1 cellular context compared by ENCODE assay signal in genomic region chr10:17617031-17617911, GRCh38.
A peak's percentile ranks its signal among the peaks of the same experiment; 100 is the strongest.
TF ChIP-seq lines count a peak whose summit lies in the region.

Gene HACD1 (minus strand): TSS chr10:17617374. CDS start chr10:17617339, 35 bp downstream.

TF ChIP-seq in HepG2, 621 proteins besides CTCF, POLR2A, EP300 and RAD21 (continued from another document and continues in another):
- TF ChIP-seq ZNF142 (CRISPR knock-in tag; IDR thresholded peaks at IDR 0.05) (no peak), RBM22 (optimal IDR thresholded peaks at IDR 0.05; ENCODE audit: low read length) (no peak), NR1H2 (CRISPR knock-in tag; IDR thresholded peaks at IDR 0.05; ENCODE audit: borderline replicate concordance, low read depth) (no peak; the same call in 1 of the 2 replicates), ZMYM4 (CRISPR knock-in tag; IDR thresholded peaks at IDR 0.05) (peak; percentile 77), TCF7 (IDR thresholded peaks at IDR 0.05; ENCODE audit: low read depth) (no peak), RBAK (CRISPR knock-in tag; IDR thresholded peaks at IDR 0.05) (no peak), MYC (CRISPR knock-in tag; IDR thresholded peaks at IDR 0.05; ENCODE audit: borderline replicate concordance) (peak; percentile 77), ZNF609 (CRISPR knock-in tag; IDR thresholded peaks at IDR 0.05; ENCODE audit: borderline replicate concordance) (peak; percentile 46; the same call in 1 of the 2 replicates), ETV6 (CRISPR knock-in tag; conservative IDR thresholded peaks at IDR 0.05) (no peak), ZNF468 (CRISPR knock-in tag; IDR thresholded peaks at IDR 0.05) (no peak), POLR2AphosphoS5 (IDR thresholded peaks at IDR 0.05; ENCODE audit: low read depth, low read length) (peak; percentile 51), ZNF672 (CRISPR knock-in tag; IDR thresholded peaks at IDR 0.05) (peak; percentile 86), ZKSCAN8 (CRISPR knock-in tag; IDR thresholded peaks at IDR 0.05; ENCODE audit: borderline replicate concordance) (no peak), ZNF275 (CRISPR knock-in tag; IDR thresholded peaks at IDR 0.05; ENCODE audit: borderline replicate concordance) (0 out of 2 replicates have a peak, but pooled peaks have one; percentile 1), RFX5 (IDR thresholded peaks at IDR 0.05; ENCODE audit: low read depth, low read length) (0 out of 2 replicates have a peak, but pooled peaks have one; percentile 15), ZNF790 (CRISPR knock-in tag; IDR thresholded peaks at IDR 0.05; ENCODE audit: borderline replicate concordance) (no peak; the same call in 1 of the 2 replicates), HIC2 (CRISPR knock-in tag; IDR thresholded peaks at IDR 0.05; ENCODE audit: low read depth) (no peak), ELF3 (CRISPR knock-in tag; IDR thresholded peaks at IDR 0.05) (0 out of 2 replicates have a peak, but pooled peaks have one; percentile 26), AGO2 (optimal IDR thresholded peaks at IDR 0.05; ENCODE audit: low read depth, low read length) (peak; percentile 65), ZNF724P (CRISPR knock-in tag; IDR thresholded peaks at IDR 0.05; ENCODE audit: borderline replicate concordance) (peak; percentile 78; the same call in 1 of the 2 replicates), ZNF768 (CRISPR knock-in tag; IDR thresholded peaks at IDR 0.05) (peak; percentile 46; the same call in 1 of the 2 replicates), CCDC6 (CRISPR knock-in tag; IDR thresholded peaks at IDR 0.05) (peak; percentile 81), HNRNPLL (IDR thresholded peaks at IDR 0.05; ENCODE audit: low read depth, low read length, poor library complexity, severe bottlenecking) (peak; percentile 69), THAP7 (CRISPR knock-in tag; IDR thresholded peaks at IDR 0.05) (no peak), ZMYM2 (CRISPR knock-in tag; IDR thresholded peaks at IDR 0.05) (0 out of 2 replicates have a peak, but pooled peaks have one; percentile 1), ZBTB33 (CRISPR knock-in tag; IDR thresholded peaks at IDR 0.05) (no peak), GATAD1 (CRISPR knock-in tag; IDR thresholded peaks at IDR 0.05) (peak; percentile 68; the same call in 1 of the 2 replicates), ZBTB7A (CRISPR knock-in tag; IDR thresholded peaks at IDR 0.05) (peak; percentile 36; the same call in 1 of the 2 replicates), ZNF160 (CRISPR knock-in tag; IDR thresholded peaks at IDR 0.05) (no peak; the same call in 1 of the 2 replicates), CENPBD1 (CRISPR knock-in tag; IDR thresholded peaks at IDR 0.05; ENCODE audit: borderline replicate concordance, low read depth) (no peak), ZNF331 (CRISPR knock-in tag; IDR thresholded peaks at IDR 0.05) (no peak), ZUFSP (CRISPR knock-in tag; IDR thresholded peaks at IDR 0.05; ENCODE audit: borderline replicate concordance) (no peak), ZNF776 (CRISPR knock-in tag; IDR thresholded peaks at IDR 0.05) (no peak), EEA1 (CRISPR knock-in tag; IDR thresholded peaks at IDR 0.05; ENCODE audit: borderline replicate concordance) (no peak), ZNF30 (CRISPR knock-in tag; IDR thresholded peaks at IDR 0.05) (no peak), MTA1 (CRISPR knock-in tag; IDR thresholded peaks at IDR 0.05; ENCODE audit: borderline replicate concordance) (no peak), ZNF572 (CRISPR knock-in tag; IDR thresholded peaks at IDR 0.05) (no peak), TBX3 (IDR thresholded peaks at IDR 0.05; ENCODE audit: borderline replicate concordance) (no peak), ZNF513 (CRISPR knock-in tag; conservative IDR thresholded peaks at IDR 0.05) (0 out of 2 replicates have a peak, but pooled peaks have one; percentile 8), ZNF607 (CRISPR knock-in tag; IDR thresholded peaks at IDR 0.05; ENCODE audit: borderline replicate concordance) (no peak)
